10 cellular contexts compared by ENCODE assay signal in genomic region chr2:8662239-8662879, GRCh38. TPM values are rescaled to one million over a fixed set of nuclear protein-coding genes. Genes with fewer than 3 reads are reported as not detected.
DNase-seq lines count a peak whose midpoint lies in the region; ATAC-seq and TF ChIP-seq lines count a peak whose summit lies in the region.
"Had no signal": no experiment of that assay in that cellular context is flagged by ENCODE, and none has a peak within 500 bp of the region (broad histone marks: within the 10 kb centered on the region; RNA-seq: fewer than 3 reads in every experiment).

No MANE protein-coding gene starts in this region.

- peaks cover 13% of the 10 kb centered on the region for H3K27me3 Mint-ChIP-seq in activated naive CD8-positive, alpha-beta T cell
- H3K27me3 Mint-ChIP-seq in activated naive CD8-positive, alpha-beta T cell treated with anti-CD3 and anti-CD28 coated beads for 36 hours: peaks cover 42% of the 10 kb centered on the region
- H3K27me3 Mint-ChIP-seq in activated CD4-positive, alpha-beta T cell treated with anti-CD3 and anti-CD28 coated beads for 36 hours: peaks cover 5% of the 10 kb centered on the region

- peaks cover 32% of the 10 kb centered on the region for H3K4me1 Mint-ChIP-seq in activated naive CD8-positive, alpha-beta T cell (ENCODE audit: low read depth)
- peaks cover 26% of the 10 kb centered on the region for H3K4me1 Mint-ChIP-seq in activated naive CD8-positive, alpha-beta T cell treated with anti-CD3 and anti-CD28 coated beads for 36 hours
- H3K4me1 Mint-ChIP-seq in activated CD4-positive, alpha-beta T cell treated with anti-CD3 and anti-CD28 coated beads for 36 hours: peaks cover 30% of the 10 kb centered on the region

- POLR2A ChIA-PET in activated CD4-positive, alpha-beta T cell treated with anti-CD3 and anti-CD28 coated beads for 36 hours (lab: Charles Lee): no interaction called here

- 59 to 64% methylated on average over 10 of the region's 10 CpGs for WGBS in tibial nerve, 2 donors

- no peak for TF ChIP-seq POLR2A in tibial nerve (IDR thresholded peaks at IDR 0.05)

- no peak overlapping the region for H3K4me3 Mint-ChIP-seq in activated naive CD8-positive, alpha-beta T cell
- H3K4me3 Mint-ChIP-seq in activated naive CD8-positive, alpha-beta T cell treated with anti-CD3 and anti-CD28 coated beads for 36 hours: no peak overlapping the region
- H3K4me3 Mint-ChIP-seq in activated CD4-positive, alpha-beta T cell treated with anti-CD3 and anti-CD28 coated beads for 36 hours: no peak overlapping the region

- H3K9me3 ChIP-seq in tibial nerve: no peaks in the 10 kb centered on the region
- H3K9me3 ChIP-seq: testis had no signal

- H3K27ac Mint-ChIP-seq in activated naive CD8-positive, alpha-beta T cell: peak overlapping the region; percentile 5
- H3K27ac Mint-ChIP-seq in activated naive CD8-positive, alpha-beta T cell treated with anti-CD3 and anti-CD28 coated beads for 36 hours: no peak overlapping the region
- no peak overlapping the region for H3K27ac Mint-ChIP-seq in activated CD4-positive, alpha-beta T cell treated with anti-CD3 and anti-CD28 coated beads for 36 hours

- DNase-seq in activated naive CD8-positive, alpha-beta T cell treated with anti-CD3 and anti-CD28 coated beads for 36 hours: no peak
- DNase-seq in hepatic stellate cell (ENCODE audit: low spot score) (peak; percentile 77), tibial nerve (ENCODE audit: low spot score in 2 of 2) (no peak)
- no peak for DNase-seq in activated CD4-positive, alpha-beta T cell treated with anti-CD3 and anti-CD28 coated beads for 36 hours
- DNase-seq: MM.1S had no signal

- no peaks in the 10 kb centered on the region for H3K9me3 Mint-ChIP-seq in activated naive CD8-positive, alpha-beta T cell (ENCODE audit: low read depth)
- H3K9me3 Mint-ChIP-seq in activated naive CD8-positive, alpha-beta T cell treated with anti-CD3 and anti-CD28 coated beads for 36 hours: no peaks in the 10 kb centered on the region
- H3K9me3 Mint-ChIP-seq in activated CD4-positive, alpha-beta T cell treated with anti-CD3 and anti-CD28 coated beads for 36 hours (ENCODE audit: low read depth): no peaks in the 10 kb centered on the region

- peaks cover 0 to 14% (median 2%) of the 10 kb centered on the region in 4 donors for H3K4me1 ChIP-seq in tibial nerve

- no peaks in the 10 kb centered on the region for H3K36me3 ChIP-seq in tibial nerve

- intact Hi-C loops in activated CD4-positive, alpha-beta T cell treated with anti-CD3 and anti-CD28 coated beads for 36 hours (cut with DNase I, micrococcal nuclease): no loop called here

- no peaks in the 10 kb centered on the region for H3K36me3 Mint-ChIP-seq in activated naive CD8-positive, alpha-beta T cell
- no peaks in the 10 kb centered on the region for H3K36me3 Mint-ChIP-seq in activated naive CD8-positive, alpha-beta T cell treated with anti-CD3 and anti-CD28 coated beads for 36 hours
- no peaks in the 10 kb centered on the region for H3K36me3 Mint-ChIP-seq in activated CD4-positive, alpha-beta T cell treated with anti-CD3 and anti-CD28 coated beads for 36 hours (ENCODE audit: low read depth)

- no peak overlapping the region for H3K4me3 ChIP-seq in tibial nerve
- H3K4me3 ChIP-seq: testis had no signal

- H3K27ac ChIP-seq in tibial nerve: peak overlapping the region in 3 of 4 donors; percentile 30 to 75 (median 36)

- CTCF ChIA-PET in activated CD4-positive, alpha-beta T cell treated with anti-CD3 and anti-CD28 coated beads for 36 hours (lab: Charles Lee): no interaction called here

- TF ChIP-seq EP300 in tibial nerve (IDR thresholded peaks at IDR 0.05): no peak

- H3K27me3 ChIP-seq in tibial nerve: no peaks in the 10 kb centered on the region
- H3K27me3 ChIP-seq: testis had no signal

- TF ChIP-seq CTCF in tibial nerve (IDR thresholded peaks at IDR 0.05): no peak

- ATAC-seq in SK-N-SH treated with all-trans-retinoic acid at 6 μM for 48 hours (peak; percentile 82), GM21381 (IDR thresholded peaks at IDR 0.05; ENCODE audit: unreplicated experiment) (no peak), HG03521 (IDR thresholded peaks at IDR 0.05; ENCODE audit: unreplicated experiment) (no peak)
- no peak for ATAC-seq in activated CD4-positive, alpha-beta T cell treated with anti-CD3 and anti-CD28 coated beads for 36 hours

TF ChIP-seq in SK-N-SH treated with all-trans-retinoic acid at 6 μM for 48 hours, 23 proteins besides CTCF, POLR2A, EP300 and RAD21:
- TF ChIP-seq SNAI2 (CRISPR knock-in tag; IDR thresholded peaks at IDR 0.05): 0 out of 2 replicates have a peak, but pooled peaks have one; percentile 58
- no peak for TF ChIP-seq GLIS3 (CRISPR knock-in tag; IDR thresholded peaks at IDR 0.05)
- TF ChIP-seq CSDC2 (CRISPR knock-in tag; IDR thresholded peaks at IDR 0.05): 0 out of 2 replicates have a peak, but pooled peaks have one; percentile 43

RNA-seq across cellular contexts. Expression of gene ID2, which starts 19.5 kb away (rescaled TPM):
- total RNA-seq in activated naive CD8-positive, alpha-beta T cell treated with anti-CD3 and anti-CD28 coated beads for 36 hours: 10 to 100 TPM; 61.1 to 62.5 TPM
- 100 to 1,000 TPM; 145 to 208 (median 166) TPM for total RNA-seq in tibial nerve
- total RNA-seq in activated CD4-positive, alpha-beta T cell treated with anti-CD3 and anti-CD28 coated beads for 36 hours: 100 to 1,000 TPM; 171 to 213 TPM
